8 cellular contexts compared by ENCODE assay signal in the genomic region with DNA sequence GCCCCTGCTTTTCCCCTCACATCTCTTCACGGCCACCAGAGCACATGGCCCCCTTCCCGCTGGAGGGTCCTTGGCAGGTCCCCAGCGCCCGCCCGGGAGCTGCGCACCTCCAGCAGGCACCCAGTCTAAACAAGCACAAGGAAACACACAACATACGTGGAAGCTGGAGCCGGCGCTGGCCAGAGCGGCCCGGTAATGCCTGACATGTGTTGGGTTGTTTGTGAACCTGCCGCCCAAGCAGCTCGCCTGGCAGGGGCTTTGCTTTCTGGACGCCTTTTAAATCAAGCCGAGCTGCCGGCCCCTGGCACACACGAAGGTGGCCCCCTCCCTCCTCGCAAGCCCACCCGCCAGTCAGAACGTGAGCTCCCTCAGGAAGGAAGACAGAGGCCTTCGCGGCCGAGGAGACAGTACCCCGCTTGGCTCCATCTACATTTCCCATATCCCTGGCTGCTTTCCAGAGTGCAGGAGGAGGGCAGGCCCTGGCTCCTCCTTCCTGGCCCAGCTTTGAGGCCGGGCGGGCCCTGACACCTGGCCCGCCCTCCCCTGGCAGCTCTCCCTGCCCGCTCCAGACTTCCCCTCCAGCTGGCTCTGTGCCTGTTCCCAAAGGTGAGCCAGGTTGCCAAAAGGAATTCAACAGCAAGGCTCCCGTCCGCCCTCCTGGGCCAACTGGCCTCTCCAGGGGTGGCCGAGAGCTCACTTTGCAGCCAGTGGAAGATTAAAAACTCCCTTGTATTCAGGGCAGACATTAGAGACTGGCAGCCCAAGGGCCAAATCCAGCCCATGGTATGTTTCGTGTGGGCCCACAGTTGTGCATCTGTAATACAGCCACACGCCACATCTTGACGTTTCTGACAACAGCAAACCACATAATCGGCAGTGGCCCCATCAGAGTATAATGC. TPM values are rescaled to one million over a fixed set of nuclear protein-coding genes. Genes with fewer than 3 reads are reported as not detected.
DNase-seq lines count a peak whose midpoint lies in the region; ATAC-seq, FAIRE-seq and TF ChIP-seq lines count a peak whose summit lies in the region.

No MANE protein-coding gene starts in this region.

- no peak for TF ChIP-seq CTCF in astrocyte (IDR thresholded peaks at IDR 0.05; ENCODE audit: insufficient read depth, low read depth, low read length)
- TF ChIP-seq CTCF in thyroid gland (IDR thresholded peaks at IDR 0.05): no peak
- TF ChIP-seq CTCF in natural killer cell (IDR thresholded peaks at IDR 0.05): no peak

- intact Hi-C loops in thyroid gland (cut with DNase I) (no loop called here), natural killer cell (cut with micrococcal nuclease) (no loop called here)

- no peak overlapping the region for H2AFZ ChIP-seq in astrocyte (ENCODE audit: low read depth, low read length)

- H4K20me1 ChIP-seq in astrocyte (ENCODE audit: insufficient read depth, low read length): peaks cover 13% of the 10 kb centered on the region

- H3K27me3 ChIP-seq in astrocyte (ENCODE audit: insufficient read depth, low read length) (no peaks in the 10 kb centered on the region), thyroid gland (no peaks in the 10 kb centered on the region)

- H3K27me3 Mint-ChIP-seq in astrocyte (ENCODE audit: low read depth, unreplicated experiment) (peaks cover 3% of the 10 kb centered on the region), natural killer cell (ENCODE audit: low read depth in 2 of 2) (no peaks in the 10 kb centered on the region)

- peak; percentile 97 for DNase-seq in NCI-H1105 (lab: John Stamatoyannopoulos, UW)
- peak; percentile 65 for DNase-seq in astrocyte (ENCODE audit: low read depth)
- DNase-seq in thyroid gland: peak; percentile 99
- no peak for DNase-seq in natural killer cell
- DNase-seq in activated CD4-positive, alpha-beta T cell treated with anti-CD3 and anti-CD28 coated beads for 48 hours: no peak
- no peak for DNase-seq in UCSD-AML1 (lab: John Stamatoyannopoulos, UW; ENCODE audit: unreplicated experiment)

- FAIRE-seq in astrocyte (lab: Jason Lieb, UNC) (no peak), islet of Langerhans (lab: Jason Lieb, UNC) (peak; percentile 58)

- H3K4me1 Mint-ChIP-seq in astrocyte (ENCODE audit: low read depth, unreplicated experiment): peaks cover 7% of the 10 kb centered on the region
- no peaks in the 10 kb centered on the region for H3K4me1 Mint-ChIP-seq in natural killer cell

- H3K4me1 ChIP-seq in astrocyte (ENCODE audit: insufficient read depth, low read length) (peaks cover 34% of the 10 kb centered on the region), thyroid gland (peaks cover 42 to 52% of the 10 kb centered on the region in 2 donors)

- no peaks in the 10 kb centered on the region for H3K9me3 Mint-ChIP-seq in astrocyte (ENCODE audit: unreplicated experiment)
- no peaks in the 10 kb centered on the region for H3K9me3 Mint-ChIP-seq in natural killer cell

- TF ChIP-seq POLR2A in thyroid gland (IDR thresholded peaks at IDR 0.05): peak in 1 of 2 donors; percentile 37

- no peaks in the 10 kb centered on the region for H3K79me2 ChIP-seq in astrocyte (ENCODE audit: insufficient read depth, low read length)

- WGBS in thyroid gland, 2 donors: 11 to 28% methylated on average over 23 to 29 of the region's 35 CpGs

- H3K27ac Mint-ChIP-seq in astrocyte (ENCODE audit: unreplicated experiment) (no peak overlapping the region), natural killer cell (no peak overlapping the region)

- ATAC-seq in GM19035 (IDR thresholded peaks at IDR 0.05; ENCODE audit: unreplicated experiment) (no peak), natural killer cell (no peak)

- H3K36me3 ChIP-seq in astrocyte (ENCODE audit: insufficient read depth, low read length) (no peaks in the 10 kb centered on the region), thyroid gland (no peaks in the 10 kb centered on the region)

- H3K9me3 ChIP-seq in astrocyte (ENCODE audit: insufficient read depth, low read depth, low read length): no peaks in the 10 kb centered on the region
- no peaks in the 10 kb centered on the region for H3K9me3 ChIP-seq in thyroid gland

- no peak overlapping the region for H3K4me3 Mint-ChIP-seq in astrocyte (ENCODE audit: unreplicated experiment)
- no peak overlapping the region for H3K4me3 Mint-ChIP-seq in natural killer cell

- H3K9ac ChIP-seq in astrocyte (ENCODE audit: low read length): no peak overlapping the region

- H3K36me3 Mint-ChIP-seq in astrocyte (ENCODE audit: low read depth, unreplicated experiment): no peaks in the 10 kb centered on the region
- H3K36me3 Mint-ChIP-seq in natural killer cell: no peaks in the 10 kb centered on the region

- H3K4me2 ChIP-seq in astrocyte (ENCODE audit: low read length): peak overlapping the region; percentile 56

- H3K27ac ChIP-seq in astrocyte (ENCODE audit: low read depth, low read length) (no peak overlapping the region), thyroid gland (peak overlapping the region; percentile 66 to 84 (median 79))

- H3K4me3 ChIP-seq in astrocyte (ENCODE audit: insufficient read depth, low read depth, low read length) (no peak overlapping the region), thyroid gland (replicated peaks in 1 of 3) (no peak overlapping the region)

RNA-seq across cellular contexts. Expression of a gene that starts 28.7 kb away (rescaled TPM):
- total RNA-seq in astrocyte (1.7 and 2.3 TPM in 2 replicates), thyroid gland (10 to 100 TPM in 1 of 4 donors, 1 to 10 TPM in 1, under 1 TPM in 2; 0.33 to 33.3 (median 1.9) TPM), natural killer cell (not detected)

Comparison
In these comparisons a context has a peak if more than half of its experiments do, and no peak if none do; other contexts are left out.
1. DNase-seq: peak in NCI-H1105 (single experiment), astrocyte (single experiment) and thyroid gland (2 of 2); none in natural killer cell (single experiment), activated CD4-positive, alpha-beta T cell treated with anti-CD3 and anti-CD28 coated beads for 48 hours (single experiment) and UCSD-AML1 (single experiment).